In the genomic region with DNA sequence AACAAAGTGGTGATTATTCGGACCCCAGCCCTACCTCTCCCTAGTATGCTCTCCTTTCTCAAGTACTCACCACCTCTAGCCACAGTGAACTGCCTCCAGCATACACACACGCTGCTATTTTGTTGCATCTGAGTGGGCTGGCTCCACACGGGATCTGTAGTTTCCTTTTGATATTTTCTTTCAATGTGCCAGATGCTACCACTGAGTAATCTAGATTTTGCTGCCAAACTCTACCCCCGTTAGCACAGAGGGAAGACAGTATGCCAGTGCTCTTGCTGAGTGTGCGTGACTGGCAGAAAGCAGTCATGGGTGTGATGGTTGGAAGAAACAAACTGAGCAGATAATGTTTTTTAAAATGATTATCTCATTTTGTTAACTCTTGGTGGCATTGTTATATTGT, we compare ENCODE assay signal across 9 cellular contexts. TPM values are rescaled to one million over a fixed set of nuclear protein-coding genes. Genes with fewer than 3 reads are reported as not detected.
DNase-seq lines count a peak whose midpoint lies in the region; ATAC-seq and TF ChIP-seq lines count a peak whose summit lies in the region.
"Had no signal": no experiment of that assay in that cellular context is flagged by ENCODE, and none has a peak within 500 bp of the region (broad histone marks: within the 10 kb centered on the region; RNA-seq: fewer than 3 reads in every experiment).

No MANE protein-coding gene starts in this region.

- no peaks in the 10 kb centered on the region for H3K27me3 ChIP-seq in osteoblast (ENCODE audit: insufficient read depth, low read length)
- H3K27me3 ChIP-seq: cardiac muscle cell had no signal

- H3K4me2 ChIP-seq in osteoblast (ENCODE audit: insufficient read depth, low read length), result peak overlapping the region; percentile 76

- no peak overlapping the region for H2AFZ ChIP-seq in osteoblast (ENCODE audit: low read length)

- H4K20me1 ChIP-seq in osteoblast (ENCODE audit: insufficient read depth, low read length), result peaks cover 3% of the 10 kb centered on the region

- H3K36me3 Mint-ChIP-seq in activated CD8-positive, alpha-beta memory T cell treated with anti-CD3 and anti-CD28 coated beads, Interleukin-2, amount 10 ng/mL, durations not matched to agents 7 days and 5 days, result peaks cover 62% of the 10 kb centered on the region

- no peaks in the 10 kb centered on the region for H3K9me3 ChIP-seq in osteoblast (ENCODE audit: low read depth, low read length)

- peaks cover 2% of the 10 kb centered on the region for H3K36me3 ChIP-seq in osteoblast (ENCODE audit: insufficient read depth, low read length)
- H3K36me3 ChIP-seq: cardiac muscle cell had no signal

- no peaks in the 10 kb centered on the region for H3K9me3 Mint-ChIP-seq in activated CD8-positive, alpha-beta memory T cell treated with anti-CD3 and anti-CD28 coated beads, Interleukin-2, amount 10 ng/mL, durations not matched to agents 7 days and 5 days (ENCODE audit: low read depth)

- H3K4me3 Mint-ChIP-seq in activated CD8-positive, alpha-beta memory T cell treated with anti-CD3 and anti-CD28 coated beads, Interleukin-2, amount 10 ng/mL, durations not matched to agents 7 days and 5 days, result peak overlapping the region; percentile 95

- H3K4me1 ChIP-seq in osteoblast (ENCODE audit: insufficient read depth, low read length), result peaks cover 75% of the 10 kb centered on the region

- peak; percentile 20 for ATAC-seq in activated CD8-positive, alpha-beta memory T cell treated with anti-CD3 and anti-CD28 coated beads, Interleukin-2, amount 10 ng/mL, durations not matched to agents 7 days and 5 days
- ATAC-seq in GM21447 (IDR thresholded peaks at IDR 0.05; ENCODE audit: unreplicated experiment) (no peak), HG03442 (IDR thresholded peaks at IDR 0.05; ENCODE audit: unreplicated experiment) (no peak)

- peak overlapping the region; percentile 30 for H3K4me3 ChIP-seq in osteoblast (ENCODE audit: insufficient read depth, low read length)
- H3K4me3 ChIP-seq: cardiac muscle cell had no signal

- peak overlapping the region; percentile 96 for H3K27ac ChIP-seq in osteoblast (ENCODE audit: low read depth, low read length)
- H3K27ac ChIP-seq: cardiac muscle cell had no signal

- H3K27me3 Mint-ChIP-seq in activated CD8-positive, alpha-beta memory T cell treated with anti-CD3 and anti-CD28 coated beads, Interleukin-2, amount 10 ng/mL, durations not matched to agents 7 days and 5 days, result no peaks in the 10 kb centered on the region

- CTCF ChIA-PET in activated CD8-positive, alpha-beta memory T cell treated with anti-CD3 and anti-CD28 coated beads, Interleukin-2, amount 10 ng/mL, durations not matched to agents 7 days and 5 days (lab: Charles Lee), result interaction anchor here (0.8 to 1.9 kb wide), 3 partner anchors 24 to 55 kb away, joined by 3 to 5 read pairs (median 4); no protein-coding TSS in a partner anchor

- H3K27ac Mint-ChIP-seq in activated CD8-positive, alpha-beta memory T cell treated with anti-CD3 and anti-CD28 coated beads, Interleukin-2, amount 10 ng/mL, durations not matched to agents 7 days and 5 days, result peak overlapping the region; percentile 90

- TF ChIP-seq POLR2A in erythroblast (IDR thresholded peaks at IDR 0.05; ENCODE audit: low read length), result peak; percentile 91

- H3K4me1 Mint-ChIP-seq in activated CD8-positive, alpha-beta memory T cell treated with anti-CD3 and anti-CD28 coated beads, Interleukin-2, amount 10 ng/mL, durations not matched to agents 7 days and 5 days, result peaks cover 85% of the 10 kb centered on the region

- H3K79me2 ChIP-seq in osteoblast (ENCODE audit: insufficient read depth, low read length), result peaks cover 76% of the 10 kb centered on the region

- peak; percentile 58 for DNase-seq in activated T-cell treated with anti-CD3 and anti-CD28 coated beads for 24 hours (ENCODE audit: low read depth)
- no peak for DNase-seq in activated T-cell treated with anti-CD3 and anti-CD28 coated beads for 4 hours
- peak; percentile 66 for DNase-seq in activated CD8-positive, alpha-beta memory T cell treated with anti-CD3 and anti-CD28 coated beads, Interleukin-2, amount 10 ng/mL, durations not matched to agents 7 days and 5 days
- DNase-seq in erythroblast (lab: John Stamatoyannopoulos, UW), result peak; percentile 87 to 90
- DNase-seq in osteoblast (ENCODE audit: insufficient read length, low spot score, missing footprints), result no peak
- no peak for DNase-seq in NCI-H2227 (lab: John Stamatoyannopoulos, UW; ENCODE audit: unreplicated experiment)

- no peak for TF ChIP-seq CTCF in osteoblast (IDR thresholded peaks at IDR 0.05; ENCODE audit: extremely low read depth, low read depth, low read length)

RNA-seq across cellular contexts. Expression of a gene that starts 11.6 kb away (rescaled TPM):
- total RNA-seq in activated CD8-positive, alpha-beta memory T cell treated with anti-CD3 and anti-CD28 coated beads, Interleukin-2, amount 10 ng/mL, durations not matched to agents 7 days and 5 days, result 100 to 1,000 TPM; 193 to 242 TPM
- total RNA-seq in osteoblast, result 78.9 and 80.2 TPM in 2 replicates

RNA-seq across cellular contexts. Expression of a gene that starts 55.4 kb away (rescaled TPM):
- total RNA-seq in activated CD8-positive, alpha-beta memory T cell treated with anti-CD3 and anti-CD28 coated beads, Interleukin-2, amount 10 ng/mL, durations not matched to agents 7 days and 5 days, result 10 to 100 TPM; 26.6 to 37.4 TPM
- total RNA-seq in osteoblast, result 3.3 and 4.4 TPM in 2 replicates

RNA-seq across cellular contexts. Expression of a gene that starts 55.8 kb away (rescaled TPM):
- 100 to 1,000 TPM; 116 to 141 TPM for total RNA-seq in activated CD8-positive, alpha-beta memory T cell treated with anti-CD3 and anti-CD28 coated beads, Interleukin-2, amount 10 ng/mL, durations not matched to agents 7 days and 5 days
- total RNA-seq in osteoblast, result 25.7 and 29.2 TPM in 2 replicates

RNA-seq across cellular contexts. Expression of a gene that starts 56.1 kb away (rescaled TPM):
- 10 to 100 TPM; 33.4 to 37.2 TPM for total RNA-seq in activated CD8-positive, alpha-beta memory T cell treated with anti-CD3 and anti-CD28 coated beads, Interleukin-2, amount 10 ng/mL, durations not matched to agents 7 days and 5 days
- 11.6 and 12.1 TPM in 2 replicates for total RNA-seq in osteoblast

Comparison
In these comparisons a context has a peak if more than half of its experiments do, and no peak if none do; other contexts are left out.
1. DNase-seq: peak in activated T-cell treated with anti-CD3 and anti-CD28 coated beads for 24 hours (single experiment), activated CD8-positive, alpha-beta memory T cell treated with anti-CD3 and anti-CD28 coated beads, Interleukin-2, amount 10 ng/mL, durations not matched to agents 7 days and 5 days (single experiment) and erythroblast (2 of 2); none in activated T-cell treated with anti-CD3 and anti-CD28 coated beads for 4 hours (single experiment), osteoblast (single experiment) and NCI-H2227 (single experiment).